21 cellular contexts compared by ENCODE assay signal in the genomic region with DNA sequence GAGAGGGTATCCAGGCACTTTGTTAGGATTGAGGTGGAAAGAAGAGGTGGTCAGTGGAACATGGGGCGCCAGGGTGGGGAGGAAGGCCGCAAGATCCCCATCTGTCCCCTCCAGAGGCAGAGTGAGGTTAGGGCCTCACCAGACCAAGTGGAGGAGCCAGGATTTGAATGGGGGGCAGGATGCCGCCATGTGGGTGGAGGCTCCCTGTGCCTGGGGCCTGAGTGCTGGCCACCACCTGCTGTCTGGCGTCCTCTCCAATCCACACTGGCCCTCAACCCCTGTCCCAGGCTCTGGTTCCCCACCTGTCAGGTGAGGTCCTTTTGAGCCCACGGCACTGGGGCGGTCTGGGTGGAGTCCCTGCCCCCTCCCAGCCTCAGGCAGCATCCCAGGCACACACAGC. TPM values are rescaled to one million over a fixed set of nuclear protein-coding genes. Genes with fewer than 3 reads are reported as not detected.
DNase-seq lines count a peak whose midpoint lies in the region; ATAC-seq, FAIRE-seq and TF ChIP-seq lines count a peak whose summit lies in the region.
"Had no signal": no experiment of that assay in that cellular context is flagged by ENCODE, and none has a peak within 500 bp of the region (broad histone marks: within the 10 kb centered on the region; RNA-seq: fewer than 3 reads in every experiment).

No MANE protein-coding gene starts in this region.

- CTCF ChIA-PET in IMR-90 (lab: Yijun Ruan, JAX), result interaction anchor here (1.3 kb wide), 1 partner anchor 13 kb away, joined by 4 read pairs; no protein-coding TSS in a partner anchor
- CTCF ChIA-PET in H1 (lab: Charles Lee; ENCODE audit: partially characterized antibody), result interaction anchor here (1.3 to 5.0 kb wide), 6 partner anchors 8 to 205 kb away, joined by 3 to 43 read pairs (median 10); no protein-coding TSS in a partner anchor

- H3K79me2 ChIP-seq in H1 (ENCODE audit: control insufficient read depth in 1 of 2, insufficient read depth in 2 of 2, low read length in 2 of 2), result no peaks in the 10 kb centered on the region

- no peaks in the 10 kb centered on the region for H3K9me3 ChIP-seq in IMR-90 (ENCODE audit: control insufficient read depth, insufficient read depth, low read length)
- no peaks in the 10 kb centered on the region for H3K9me3 ChIP-seq in H1 (ENCODE audit: insufficient read depth in 2 of 2, low read depth in 1 of 2, low read length in 1 of 2)
- H3K9me3 ChIP-seq: BE2C; BLaER1 treated with 17β-estradiol and CSF1 and Interleukin-3, amounts not matched to agents 10 nM and 100 nM; Caco-2 had no signal

- dilution Hi-C loops in IMR-90 (cut with HindIII; ENCODE audit: low sequenced_read_pairs, unreplicated experiment), result no loop called here

- no peak for TF ChIP-seq EP300 in H1 (IDR thresholded peaks at IDR 0.05; ENCODE audit: borderline replicate concordance in 1 of 2, low read depth in 2 of 2, low read length in 2 of 2)

- H3K23ac ChIP-seq in IMR-90 (ENCODE audit: low read depth, low read length), result no peak overlapping the region
- no peak overlapping the region for H3K23ac ChIP-seq in H1 (ENCODE audit: insufficient read length)

- no TSS peak for BruUV-seq in IMR-90 (replicated peaks; lab: Mats Ljungman, UMichigan)

- H3K18ac ChIP-seq in IMR-90 (ENCODE audit: low read depth, low read length) (no peak overlapping the region), H1 (ENCODE audit: extremely low read depth, low read length) (no peak overlapping the region)

- H3K14ac ChIP-seq in IMR-90 (replicated peaks; ENCODE audit: low read depth, low read length) (no peak overlapping the region), H1 (ENCODE audit: insufficient read length) (no peak overlapping the region)

- H4K20me1 ChIP-seq in IMR-90 (ENCODE audit: insufficient read depth, low read length), result no peaks in the 10 kb centered on the region; the same call in 1 of the 2 replicates
- peaks cover 0 to 1% of the 10 kb centered on the region in 2 experiments for H4K20me1 ChIP-seq in H1 (replicated peaks in 1 of 2; ENCODE audit: control insufficient read depth in 1 of 2, insufficient read depth in 2 of 2, low read length in 2 of 2)

- 69% methylated on average over 2 of the region's 6 CpGs; no CpG with 5 or more reads in 1 of the 2 experiments for WGBS in IMR-90 (ENCODE audit: extremely low coverage in 2 of 2, insufficient read length in 1 of 2), 2 experiments
- WGBS in H1 (ENCODE audit: extremely low coverage in 1 of 2, insufficient coverage in 1 of 2, insufficient read length in 1 of 2, insufficient replicate concordance in 2 of 2, low coverage in 1 of 2, low lambda C conversion rate in 2 of 2, missing lambda C conversion rate in 1 of 2), 2 experiments, result 89% methylated on average over 6 of the region's 6 CpGs; no CpG with 5 or more reads in 1 of the 2 experiments

- H2BK5ac ChIP-seq in IMR-90 (ENCODE audit: low read depth, low read length, poor library complexity, severe bottlenecking), result no peak overlapping the region
- no peak overlapping the region for H2BK5ac ChIP-seq in H1 (ENCODE audit: low read depth, low read length)

- intact Hi-C loops in IMR-90 (cut with micrococcal nuclease) (no loop called here), posterior vena cava (cut with DNase I) (no loop called here)

- no peak for TF ChIP-seq CTCF in IMR-90 (conservative IDR thresholded peaks at IDR 0.05; ENCODE audit: low read depth, low read length)
- no peak for TF ChIP-seq CTCF in H1 (IDR thresholded peaks at IDR 0.05; ENCODE audit: control extremely low read depth in 1 of 3, insufficient read depth in 1 of 3, low read depth in 1 of 3, low read length in 3 of 3)

- H3K4ac ChIP-seq in IMR-90 (ENCODE audit: low read depth, low read length) (no peak overlapping the region), H1 (replicated peaks; ENCODE audit: insufficient read length, low read depth, low read length) (peak overlapping the region; percentile 53)

- H3K4me1 ChIP-seq in IMR-90 (ENCODE audit: control insufficient read depth, insufficient read depth, low read length) (no peaks in the 10 kb centered on the region), H1 (replicated peaks in 1 of 4; ENCODE audit: control insufficient read depth in 3 of 4, insufficient read depth in 4 of 4, low read length in 3 of 4) (peaks cover 0 to 15% (median 2%) of the 10 kb centered on the region in 4 experiments; a peak in 3 of 7 replicates)
- H3K4me1 ChIP-seq: Caco-2 had no signal

- H3K4me3 ChIP-seq in IMR-90 (ENCODE audit: insufficient read depth, low read depth, low read length) (no peak overlapping the region), H1 (ENCODE audit: extremely low read depth in 1 of 4, insufficient read depth in 2 of 4, low read depth in 3 of 4, low read length in 4 of 4) (no peak overlapping the region)
- H3K4me3 ChIP-seq: BLaER1 treated with 17β-estradiol and CSF1 and Interleukin-3, amounts not matched to agents 10 nM and 100 nM had no signal

- H3K79me1 ChIP-seq in IMR-90 (ENCODE audit: low read depth in 1 of 2, low read length in 2 of 2), result no peaks in the 10 kb centered on the region
- H3K79me1 ChIP-seq in H1 (ENCODE audit: low read depth, low read length), result no peaks in the 10 kb centered on the region

- POLR2A ChIA-PET in IMR-90 (lab: Charles Lee; ENCODE audit: unreplicated experiment) (no interaction called here), H1 (lab: Charles Lee; ENCODE audit: partially characterized antibody) (no interaction called here)

- H2BK120ac ChIP-seq in IMR-90 (ENCODE audit: low read depth, low read length), result no peak overlapping the region
- H2BK120ac ChIP-seq in H1 (replicated peaks; ENCODE audit: low read depth, low read length), result no peak overlapping the region

- H3K27me3 ChIP-seq in IMR-90 (ENCODE audit: control insufficient read depth, insufficient read depth, low read length) (no peaks in the 10 kb centered on the region; the same call in 1 of the 2 replicates), H1 (replicated peaks in 1 of 4; ENCODE audit: control insufficient read depth in 3 of 4, extremely low read depth in 1 of 4, insufficient read depth in 3 of 4, low read length in 3 of 4) (no peaks in the 10 kb centered on the region; a peak in 1 of 7 replicates)
- H3K27me3 ChIP-seq: BE2C had no signal

- no peak overlapping the region for H4K5ac ChIP-seq in IMR-90 (ENCODE audit: low read depth, low read length)
- H4K5ac ChIP-seq in H1 (ENCODE audit: insufficient read length, low read depth, low read length), result no peak overlapping the region

- H4K91ac ChIP-seq in IMR-90 (ENCODE audit: insufficient read depth, low read depth, low read length) (no peak overlapping the region), H1 (replicated peaks; ENCODE audit: insufficient read length, low read length) (no peak overlapping the region)

- no peak for FAIRE-seq in H1 (lab: Jason Lieb, UNC)
- FAIRE-seq: A204.1, D721Med, G401.6, GM12891, GM19239 had no signal

- no peak overlapping the region for H3K9ac ChIP-seq in IMR-90 (ENCODE audit: low read depth, low read length)
- no peak overlapping the region for H3K9ac ChIP-seq in H1 (replicated peaks in 1 of 4; ENCODE audit: extremely low read depth in 1 of 4, low read depth in 3 of 4, low read length in 3 of 4)
- H3K9ac ChIP-seq: BLaER1 treated with 17β-estradiol and CSF1 and Interleukin-3, amounts not matched to agents 10 nM and 100 nM had no signal

- H2AK5ac ChIP-seq in IMR-90 (ENCODE audit: low read depth, low read length) (no peak overlapping the region), H1 (ENCODE audit: low read depth, low read length) (no peak overlapping the region)

- in situ Hi-C loops in IMR-90 (cut with MboI; ENCODE audit: low sequenced_read_pairs), result no loop called here

- no peak overlapping the region for H2BK15ac ChIP-seq in IMR-90 (ENCODE audit: low read depth, low read length)
- no peak overlapping the region for H2BK15ac ChIP-seq in H1 (ENCODE audit: low read length)

- H3K9me1 ChIP-seq in IMR-90 (ENCODE audit: insufficient read depth, low read length), result no peaks in the 10 kb centered on the region

- ATAC-seq in IMR-90 (ENCODE audit: low read depth), result no peak
- ATAC-seq: CD8-positive, alpha-beta T cell had no signal

- H3K36me3 ChIP-seq in IMR-90 (ENCODE audit: control insufficient read depth, insufficient read depth, low read length) (no peaks in the 10 kb centered on the region), H1 (ENCODE audit: control insufficient read depth in 2 of 4, insufficient read depth in 4 of 4, low read length in 3 of 4) (no peaks in the 10 kb centered on the region)
- H3K36me3 ChIP-seq: BE2C; BLaER1 treated with 17β-estradiol and CSF1 and Interleukin-3, amounts not matched to agents 10 nM and 100 nM had no signal

- H2AK9ac ChIP-seq in IMR-90 (replicated peaks; ENCODE audit: low read depth, low read length, poor library complexity), result peak overlapping the region; percentile 65

- H3K56ac ChIP-seq in IMR-90 (ENCODE audit: extremely low read depth, insufficient read depth, low read length) (no peak overlapping the region), H1 (replicated peaks; ENCODE audit: insufficient read length, low read depth, low read length) (no peak overlapping the region)

- H2BK12ac ChIP-seq in H1 (ENCODE audit: low read depth, low read length), result 0 out of 2 replicates have a peak overlapping the region, but pooled peaks have one; percentile 17

- H3K27ac ChIP-seq in IMR-90 (ENCODE audit: insufficient read depth, low read length) (no peak overlapping the region), H1 (ENCODE audit: low read depth, low read length) (no peak overlapping the region)
- H3K27ac ChIP-seq: BLaER1 treated with 17β-estradiol and CSF1 and Interleukin-3, amounts not matched to agents 10 nM and 100 nM had no signal

- no peaks in the 10 kb centered on the region; the same call in 1 of the 2 replicates for H3K23me2 ChIP-seq in H1 (ENCODE audit: low read depth, low read length)

- H2AFZ ChIP-seq in IMR-90 (replicated peaks; ENCODE audit: low read length, poor library complexity) (no peak overlapping the region), H1 (ENCODE audit: low read length) (no peak overlapping the region)

- TF ChIP-seq RAD21 in IMR-90 (IDR thresholded peaks at IDR 0.05; ENCODE audit: low read length) (no peak), H1 (IDR thresholded peaks at IDR 0.05 in 1 of 2, conservative IDR thresholded peaks at IDR 0.05 in 1 of 2; ENCODE audit: low read depth in 2 of 2, low read length in 2 of 2) (no peak)

- DNase-seq in IMR-90 (no peak), H1 (ENCODE audit: low read depth in 1 of 2, low spot score in 2 of 2) (no peak), posterior vena cava (ENCODE audit: low spot score) (no peak), NCI-H2227 (lab: John Stamatoyannopoulos, UW; ENCODE audit: unreplicated experiment) (no peak)
- no peak for DNase-seq in activated CD4-positive, alpha-beta T cell treated with anti-CD3 and anti-CD28 coated beads, Interleukin-2, amount 50 U/mL, for 4 hours
- DNase-seq: 8988T; ACHN; BE2C; Caco-2; Calu3; CD4-positive, alpha-beta T cell; CD8-positive, alpha-beta T cell; DMS79 treated with DMSO at 0.1 percent for 48 hours; GF-D8 had no signal

- no peak for TF ChIP-seq POLR2A in IMR-90 (IDR thresholded peaks at IDR 0.05; ENCODE audit: low read depth, low read length)
- no peak for TF ChIP-seq POLR2A in H1 (IDR thresholded peaks at IDR 0.05; ENCODE audit: control extremely low read depth in 1 of 2, low read depth in 2 of 2, low read length in 2 of 2)

- H4K8ac ChIP-seq in IMR-90 (ENCODE audit: low read depth in 2 of 2, low read length in 2 of 2), result no peak overlapping the region
- H4K8ac ChIP-seq in H1 (ENCODE audit: extremely low read depth, insufficient read depth, low read length), result no peak overlapping the region

- no peak overlapping the region for H3K4me2 ChIP-seq in IMR-90 (ENCODE audit: low read depth, low read length)
- no peak overlapping the region for H3K4me2 ChIP-seq in H1 (ENCODE audit: insufficient read depth in 1 of 2, low read depth in 2 of 2, low read length in 2 of 2)

- H2BK20ac ChIP-seq in IMR-90 (ENCODE audit: low read depth, low read length), result no peak overlapping the region
- H2BK20ac ChIP-seq in H1 (ENCODE audit: low read length), result no peak overlapping the region

RNA-seq across cellular contexts. Expression of gene TBX1, which starts 17.5 kb away (rescaled TPM):
- total RNA-seq in IMR-90 (2012; rRNA removed) (not detected in 2 replicates), posterior vena cava (1 to 10 TPM; 7.5 to 8.1 TPM)
- polyA plus RNA-seq in IMR-90 (2012; rRNA removed) (0.03 and 0.13 TPM in 2 replicates), H1 (2011; rRNA removed) (not detected in 2 replicates)
- 0.03 TPM in 1 of 2 replicates, not detected in the other for polyA plus RNA-seq in IMR-90 (2012; cell fraction: cytosol; rRNA removed)
- 0.08 and 0.36 TPM in 2 replicates for polyA plus RNA-seq in IMR-90 (2012; cell fraction: nucleus; rRNA removed; ENCODE audit: low replicate concordance)
- 0.28 and 0.38 TPM in 2 replicates for total RNA-seq in H1 (2021; fragmentation: NEBNext Ultra II Directional; extraction: Animal tissue kit (Norgen Biotek cat#: 25700))
- not detected for polyA plus RNA-seq in H1 (2011; cell fraction: cytosol; rRNA removed)
- not detected for polyA plus RNA-seq in H1 (2011; cell fraction: nucleus; rRNA removed)
- polyA plus RNA-seq in H1 (2012, experiment 1 of 2), result not detected in 4 replicates
- 0.10 TPM for polyA plus RNA-seq in H1 (2012, experiment 2 of 2)
- polyA plus RNA-seq in H1 (2013, experiment 1 of 2), result 0.14 TPM
- 0.09 TPM for polyA plus RNA-seq in H1 (2013, experiment 2 of 2)
- polyA minus RNA-seq in H1 (2011; rRNA and poly(A)+ RNA removed), result not detected in 2 replicates
- polyA minus RNA-seq in H1 (2011; cell fraction: cytosol; rRNA and poly(A)+ RNA removed), result not detected
- not detected for polyA minus RNA-seq in H1 (2011; cell fraction: nucleus; rRNA and poly(A)+ RNA removed)
- total RNA-seq: Calu3; CD4-positive, alpha-beta T cell; CD8-positive, alpha-beta T cell had no signal
- polyA plus RNA-seq: AG04450 had no signal

RNA-seq across cellular contexts. Expression of gene GP1BB, which starts 19.7 kb away (rescaled TPM):
- total RNA-seq in IMR-90 (2012; rRNA removed) (0.18 and 0.28 TPM in 2 replicates), posterior vena cava (under 1 TPM in 1 of 2 donors, not detected in 1; 0.83 TPM)
- polyA plus RNA-seq in IMR-90 (2012; rRNA removed) (1.5 and 4.6 TPM in 2 replicates), H1 (2011; rRNA removed) (0.36 and 0.66 TPM in 2 replicates)
- 1.2 and 3.0 TPM in 2 replicates for polyA plus RNA-seq in IMR-90 (2012; cell fraction: cytosol; rRNA removed)
- polyA plus RNA-seq in IMR-90 (2012; cell fraction: nucleus; rRNA removed; ENCODE audit: low replicate concordance), result 7.1 and 36.7 TPM in 2 replicates
- total RNA-seq in H1 (2021; fragmentation: NEBNext Ultra II Directional; extraction: Animal tissue kit (Norgen Biotek cat#: 25700)), result not detected in 2 replicates
- polyA plus RNA-seq in H1 (2011; cell fraction: cytosol; rRNA removed), result 0.27 TPM
- polyA plus RNA-seq in H1 (2011; cell fraction: nucleus; rRNA removed), result 2.4 TPM
- polyA plus RNA-seq in H1 (2012, experiment 1 of 2), result 0.38 to 0.69 TPM (median 0.55 TPM) in 3 of 4 replicates, not detected in the other
- not detected for polyA plus RNA-seq in H1 (2012, experiment 2 of 2)
- polyA plus RNA-seq in H1 (2013, experiment 1 of 2), result 0.36 TPM
- 0.83 TPM for polyA plus RNA-seq in H1 (2013, experiment 2 of 2)
- not detected in 2 replicates for polyA minus RNA-seq in H1 (2011; rRNA and poly(A)+ RNA removed)
- not detected for polyA minus RNA-seq in H1 (2011; cell fraction: cytosol; rRNA and poly(A)+ RNA removed)
- 0.60 TPM for polyA minus RNA-seq in H1 (2011; cell fraction: nucleus; rRNA and poly(A)+ RNA removed)
- total RNA-seq: Calu3 had no signal

RNA-seq across cellular contexts. Expression of gene SEPTIN5, which starts 28.8 kb away (rescaled TPM):
- total RNA-seq in IMR-90 (2012; rRNA removed) (16.8 and 17.2 TPM in 2 replicates), posterior vena cava (10 to 100 TPM; 22.9 to 29.8 TPM)
- polyA plus RNA-seq in IMR-90 (2012; rRNA removed) (20.7 and 22.3 TPM in 2 replicates), H1 (2011; rRNA removed) (6.0 and 9.1 TPM in 2 replicates)
- polyA plus RNA-seq in IMR-90 (2012; cell fraction: cytosol; rRNA removed), result 10.4 and 22.8 TPM in 2 replicates
- polyA plus RNA-seq in IMR-90 (2012; cell fraction: nucleus; rRNA removed; ENCODE audit: low replicate concordance), result 65.7 and 90.4 TPM in 2 replicates
- 7.8 and 8.6 TPM in 2 replicates for total RNA-seq in H1 (2021; fragmentation: NEBNext Ultra II Directional; extraction: Animal tissue kit (Norgen Biotek cat#: 25700))
- 6.7 TPM for polyA plus RNA-seq in H1 (2011; cell fraction: cytosol; rRNA removed)
- 18.5 TPM for polyA plus RNA-seq in H1 (2011; cell fraction: nucleus; rRNA removed)
- polyA plus RNA-seq in H1 (2012, experiment 1 of 2), result 5.8 to 13.4 TPM (median 10.9 TPM) in 4 replicates
- 8.4 TPM for polyA plus RNA-seq in H1 (2012, experiment 2 of 2)
- polyA plus RNA-seq in H1 (2013, experiment 1 of 2), result 9.7 TPM
- polyA plus RNA-seq in H1 (2013, experiment 2 of 2), result 9.0 TPM
- polyA minus RNA-seq in H1 (2011; rRNA and poly(A)+ RNA removed), result 7.3 and 8.0 TPM in 2 replicates
- polyA minus RNA-seq in H1 (2011; cell fraction: cytosol; rRNA and poly(A)+ RNA removed), result 2.3 TPM
- 8.8 TPM for polyA minus RNA-seq in H1 (2011; cell fraction: nucleus; rRNA and poly(A)+ RNA removed)
